In the genomic region with DNA sequence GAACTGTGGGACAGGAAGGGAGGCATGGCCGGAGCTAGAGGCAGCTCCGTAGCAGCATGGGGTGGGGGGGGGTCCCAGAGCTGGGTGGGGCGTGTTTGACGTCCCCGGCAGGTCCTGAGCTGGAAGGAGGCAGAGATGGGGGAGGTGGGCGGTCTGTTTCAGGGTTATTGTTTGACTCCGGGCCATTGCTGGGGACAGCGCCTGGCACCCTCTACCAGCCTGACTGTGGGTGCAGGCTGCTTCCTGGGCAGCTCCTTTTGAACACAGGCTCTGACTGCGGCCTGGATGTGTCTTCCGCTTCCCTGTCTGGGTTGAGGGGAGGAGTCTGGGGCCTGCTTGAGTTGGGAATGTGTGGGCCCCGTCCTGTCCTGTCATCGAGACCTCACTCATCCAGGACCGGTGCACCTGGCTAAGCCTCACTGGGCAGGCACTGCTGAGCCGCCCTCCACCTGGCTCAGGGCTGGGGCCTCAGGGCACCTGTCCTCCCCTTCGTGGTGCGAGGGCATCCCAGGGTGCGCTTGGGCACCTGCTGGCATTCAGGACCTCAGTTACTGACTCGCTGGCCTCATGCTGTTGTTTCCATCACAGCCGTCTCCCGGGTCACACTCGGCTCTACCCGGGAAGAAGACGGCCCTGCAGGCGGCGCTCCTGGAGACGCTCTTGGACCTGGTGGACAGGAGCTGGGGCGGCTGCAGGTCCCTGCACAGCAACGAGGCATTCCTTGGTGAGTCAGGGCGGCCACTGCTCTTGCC, we compare ENCODE assay signal across 23 cellular contexts. TPM values are rescaled to one million over a fixed set of nuclear protein-coding genes. Genes with fewer than 3 reads are reported as not detected.
DNase-seq lines count a peak whose midpoint lies in the region; ATAC-seq and TF ChIP-seq lines count a peak whose summit lies in the region.
"Had no signal": no experiment of that assay in that cellular context is flagged by ENCODE, and none has a peak within 500 bp of the region (broad histone marks: within the 10 kb centered on the region; RNA-seq: fewer than 3 reads in every experiment).

No MANE protein-coding gene starts in this region.

- H3K36me3 ChIP-seq in upper lobe of right lung (peaks cover 23% of the 10 kb centered on the region), tibial nerve (peaks cover 3 to 96% (median 11%) of the 10 kb centered on the region in 3 donors)

- no peak for TF ChIP-seq EP300 in tibial nerve (IDR thresholded peaks at IDR 0.05)

- H3K36me3 Mint-ChIP-seq in activated T-cell treated with anti-CD3 and anti-CD28 coated beads, Interleukin-2, amount 50 U/mL, for 24 hours (ENCODE audit: low read depth) = peaks cover 96% of the 10 kb centered on the region
- H3K36me3 Mint-ChIP-seq in chondrocyte (ENCODE audit: low read depth) = peaks cover 26% of the 10 kb centered on the region

- WGBS in tibial nerve, 2 donors = 91 to 92% methylated on average over 20 to 27 of the region's 29 CpGs

- H3K4me1 ChIP-seq in upper lobe of right lung (no peaks in the 10 kb centered on the region), tibial nerve (no peaks in the 10 kb centered on the region)
- H3K4me1 ChIP-seq: BE2C had no signal

- no peak for TF ChIP-seq CTCF in chondrocyte (IDR thresholded peaks at IDR 0.05)
- TF ChIP-seq CTCF in upper lobe of right lung (IDR thresholded peaks at IDR 0.05) = no peak
- TF ChIP-seq CTCF in tibial nerve (IDR thresholded peaks at IDR 0.05) = no peak

- intact Hi-C loops in upper lobe of right lung (cut with DNase I) = no loop called here

- ATAC-seq in upper lobe of right lung (no peak), GM19328 (IDR thresholded peaks at IDR 0.05; ENCODE audit: unreplicated experiment) (no peak)
- ATAC-seq: Right ventricle myocardium inferior had no signal

- H3K27me3 Mint-ChIP-seq in activated T-cell treated with anti-CD3 and anti-CD28 coated beads, Interleukin-2, amount 50 U/mL, for 24 hours = no peaks in the 10 kb centered on the region
- H3K27me3 Mint-ChIP-seq in chondrocyte (ENCODE audit: low read depth) = no peaks in the 10 kb centered on the region
- H3K27me3 Mint-ChIP-seq: CD8-positive, alpha-beta memory T cell; IgD-negative memory B cell had no signal

- H3K27ac ChIP-seq in upper lobe of right lung (no peak overlapping the region), tibial nerve (no peak overlapping the region)
- H3K27ac ChIP-seq: PC-9 had no signal

- no peaks in the 10 kb centered on the region for H3K9me3 ChIP-seq in upper lobe of right lung
- H3K9me3 ChIP-seq in tibial nerve = peaks cover 0 to 9% (median 0%) of the 10 kb centered on the region in 4 donors
- H3K9me3 ChIP-seq: BE2C had no signal

- DNase-seq in activated T-cell treated with anti-CD3 and anti-CD28 coated beads, Interleukin-2, amount 50 U/mL, for 24 hours = peak; percentile 18
- DNase-seq in activated T-cell treated with anti-CD3 and anti-CD28 coated beads, Interleukin-2, amount 50 U/mL, for 1 hour = no peak
- DNase-seq in chondrocyte (ENCODE audit: low spot score) = peak; percentile 84
- DNase-seq in mucosa of gallbladder (ENCODE audit: low spot score) = peak; percentile 7
- DNase-seq in upper lobe of right lung = peak; percentile 46
- no peak for DNase-seq in tibial nerve (ENCODE audit: low spot score in 2 of 2)
- DNase-seq: 8988T, ACHN, BE2C, DMS79 treated with DMSO at 0.1 percent for 48 hours, GF-D8, NCI-H1048, NCI-H1417 treated with DMSO at 0.1 percent for 48 hours, NCI-H1694 treated with DMSO at 0.1 percent for 48 hours, NCI-H2081, NCI-H2227 treated with DMSO at 0.1 percent for 48 hours, NCI-H526 treated with DMSO at 0.1 percent for 48 hours, PC-9 had no signal

- no peak for TF ChIP-seq POLR2A in tibial nerve (IDR thresholded peaks at IDR 0.05)

- no peaks in the 10 kb centered on the region for H3K4me1 Mint-ChIP-seq in activated T-cell treated with anti-CD3 and anti-CD28 coated beads, Interleukin-2, amount 50 U/mL, for 24 hours (ENCODE audit: low read depth)
- peaks cover 3% of the 10 kb centered on the region for H3K4me1 Mint-ChIP-seq in chondrocyte (ENCODE audit: low read depth)
- H3K4me1 Mint-ChIP-seq: CD14-positive monocyte; CD8-positive, alpha-beta memory T cell had no signal

- no peak overlapping the region for H3K4me3 ChIP-seq in upper lobe of right lung
- no peak overlapping the region for H3K4me3 ChIP-seq in tibial nerve
- H3K4me3 ChIP-seq: PC-9 had no signal

- no peaks in the 10 kb centered on the region for H3K9me3 Mint-ChIP-seq in activated T-cell treated with anti-CD3 and anti-CD28 coated beads, Interleukin-2, amount 50 U/mL, for 24 hours
- no peaks in the 10 kb centered on the region for H3K9me3 Mint-ChIP-seq in chondrocyte (ENCODE audit: low read depth)
- H3K9me3 Mint-ChIP-seq: CD8-positive, alpha-beta memory T cell had no signal

- H3K27me3 ChIP-seq in upper lobe of right lung (no peaks in the 10 kb centered on the region), tibial nerve (no peaks in the 10 kb centered on the region)
- H3K27me3 ChIP-seq: BE2C had no signal

- H3K27ac Mint-ChIP-seq in activated T-cell treated with anti-CD3 and anti-CD28 coated beads, Interleukin-2, amount 50 U/mL, for 24 hours = no peak overlapping the region
- H3K27ac Mint-ChIP-seq in chondrocyte (ENCODE audit: unreplicated experiment) = no peak overlapping the region
- H3K27ac Mint-ChIP-seq: CD8-positive, alpha-beta memory T cell had no signal

- no peak overlapping the region for H3K4me3 Mint-ChIP-seq in activated T-cell treated with anti-CD3 and anti-CD28 coated beads, Interleukin-2, amount 50 U/mL, for 24 hours
- no peak overlapping the region for H3K4me3 Mint-ChIP-seq in chondrocyte (ENCODE audit: unreplicated experiment)
- H3K4me3 Mint-ChIP-seq: CD14-positive monocyte; CD8-positive, alpha-beta memory T cell; IgD-negative memory B cell had no signal

RNA-seq across cellular contexts. Expression of gene CEP72, which starts 26.5 kb away (rescaled TPM):
- 2.7 to 4.5 TPM (median 3.3 TPM) in 3 replicates for total RNA-seq in chondrocyte
- 26.7 TPM for total RNA-seq in mucosa of gallbladder
- 13.2 TPM for total RNA-seq in upper lobe of right lung
- 1 to 10 TPM; 3.3 to 6.6 (median 5.0) TPM for total RNA-seq in tibial nerve

RNA-seq across cellular contexts. Expression of gene TPPP, which starts 54.5 kb away (rescaled TPM):
- 0.07 to 0.70 TPM (median 0.56 TPM) in 3 replicates for total RNA-seq in chondrocyte
- 9.9 TPM for total RNA-seq in mucosa of gallbladder
- total RNA-seq in upper lobe of right lung = 16.1 TPM
- 1 to 10 TPM; 1.7 to 5.5 (median 4.0) TPM for total RNA-seq in tibial nerve

Comparison
In these comparisons a context has a peak if more than half of its experiments do, and no peak if none do; other contexts are left out.
1. DNase-seq: peak in activated T-cell treated with anti-CD3 and anti-CD28 coated beads, Interleukin-2, amount 50 U/mL, for 24 hours (single experiment), chondrocyte (single experiment), mucosa of gallbladder (single experiment) and upper lobe of right lung (single experiment); none in activated T-cell treated with anti-CD3 and anti-CD28 coated beads, Interleukin-2, amount 50 U/mL, for 1 hour (single experiment) and tibial nerve (0 of 2).